8 cellular contexts compared by ENCODE assay signal in genomic region chr7:908919-909357, GRCh38. TPM values are rescaled to one million over a fixed set of nuclear protein-coding genes. Genes with fewer than 3 reads are reported as not detected.
A peak's percentile ranks its signal among the peaks of the same experiment; 100 is the strongest.
DNase-seq lines count a peak whose midpoint lies in the region; ATAC-seq lines count a peak whose summit lies in the region.
"Not testable (repeated sequence)": the region's sequence is repeated elsewhere in the genome, so short reads cannot be mapped to it uniquely, and the experiment has no call there.

No MANE protein-coding gene starts in this region.

- H3K27me3 ChIP-seq in HUES64 (ENCODE audit: insufficient read depth, low read length), result peaks cover 41% of the 10 kb centered on the region
- not testable (repeated sequence) for H3K27me3 ChIP-seq in esophagus (ENCODE audit: control insufficient read depth in 1 of 2, insufficient read depth in 2 of 2, low read length in 2 of 2)

- H3K4me3 ChIP-seq in HUES64 (ENCODE audit: low read length) (peak overlapping the region; percentile 45), esophagus (ENCODE audit: low read depth in 1 of 2, low read length in 2 of 2) (peak overlapping the region; percentile 26 to 42), mesodermal cell (ENCODE audit: extremely low read depth, insufficient read depth, low read length, poor library complexity, severe bottlenecking) (peak overlapping the region; percentile 18)

- H3K9ac ChIP-seq in HUES64 (ENCODE audit: low read depth, low read length), result not testable (repeated sequence)

- H3K36me3 ChIP-seq in HUES64 (ENCODE audit: insufficient read depth, low read length); esophagus (ENCODE audit: control insufficient read depth in 2 of 2, insufficient read depth in 2 of 2, low read length in 1 of 2); mesodermal cell (ENCODE audit: control insufficient read depth, insufficient read depth, low read length): not testable (repeated sequence)

- DNase-seq in COR-L47 (lab: John Stamatoyannopoulos, UW) (peak; percentile 38), RPMI8226 (peak; percentile 75), activated T-helper 1 cell treated with Interleukin-2 at 50 U/mL for 16 hours (ENCODE audit: low read depth) (peak; percentile 51)
- peak; percentile 63 for DNase-seq in stimulated activated CD8-positive, alpha-beta memory T cell treated with anti-CD3 and anti-CD28 coated beads, Interleukin-12 subunit alpha, Interleukin-12 subunit beta, amount 100 ng/mL, for 4 hours (ENCODE audit: low read depth)

- not testable (repeated sequence) for H3K27ac ChIP-seq in HUES64 (ENCODE audit: low read depth, low read length); esophagus (ENCODE audit: low read depth in 2 of 2, low read length in 1 of 2); mesodermal cell (ENCODE audit: low read depth, low read length, severe bottlenecking)

- not testable (repeated sequence) for H3K4me1 ChIP-seq in HUES64 (ENCODE audit: insufficient read depth, low read length); esophagus (ENCODE audit: control insufficient read depth in 2 of 2, insufficient read depth in 2 of 2, low read length in 1 of 2); mesodermal cell (ENCODE audit: control insufficient read depth, insufficient read depth, low read length, poor library complexity, severe bottlenecking)

- 2% methylated on average over 26 of the region's 48 CpGs for WGBS in HUES64
- WGBS in esophagus, 2 donors, result 0 to 1% methylated on average over 9 to 37 of the region's 48 CpGs
- 2 to 4% methylated on average over 10 to 13 of the region's 48 CpGs for WGBS in mesodermal cell (ENCODE audit: insufficient coverage in 2 of 2), 2 experiments

- ATAC-seq in GM21390 (IDR thresholded peaks at IDR 0.05; ENCODE audit: unreplicated experiment), result peak; percentile 70

- not testable (repeated sequence) for H3K9me3 ChIP-seq in HUES64 (ENCODE audit: insufficient read depth, low read depth, low read length); esophagus (ENCODE audit: control insufficient read depth in 2 of 2, insufficient read depth in 1 of 2, low read depth in 1 of 2, low read length in 1 of 2); mesodermal cell (ENCODE audit: control insufficient read depth, low read length)

RNA-seq across cellular contexts. Expression of gene GET4, which starts 32.6 kb away (rescaled TPM):
- 46.5 TPM for polyA plus RNA-seq in HUES64 (2013, experiment 1 of 2)
- 44.1 TPM for polyA plus RNA-seq in HUES64 (2013, experiment 2 of 2)
- polyA plus RNA-seq in esophagus, result 10 to 100 TPM; 43.2 to 44.5 TPM
- 52.1 TPM for polyA plus RNA-seq in mesodermal cell (2013, experiment 1 of 2)
- 32.8 TPM for polyA plus RNA-seq in mesodermal cell (2013, experiment 2 of 2)

RNA-seq across cellular contexts. Expression of gene ADAP1, which starts 45.5 kb away (rescaled TPM):
- 1.7 TPM for polyA plus RNA-seq in HUES64 (2013, experiment 1 of 2)
- 1.6 TPM for polyA plus RNA-seq in HUES64 (2013, experiment 2 of 2)
- 10 to 100 TPM in 1 of 2 donors, 1 to 10 TPM in 1; 5.8 to 25.7 TPM for polyA plus RNA-seq in esophagus
- 2.2 TPM for polyA plus RNA-seq in mesodermal cell (2013, experiment 1 of 2)
- 1.7 TPM for polyA plus RNA-seq in mesodermal cell (2013, experiment 2 of 2)
